Comparison of ENCODE assay signal across 13 cellular contexts in the genomic region with DNA sequence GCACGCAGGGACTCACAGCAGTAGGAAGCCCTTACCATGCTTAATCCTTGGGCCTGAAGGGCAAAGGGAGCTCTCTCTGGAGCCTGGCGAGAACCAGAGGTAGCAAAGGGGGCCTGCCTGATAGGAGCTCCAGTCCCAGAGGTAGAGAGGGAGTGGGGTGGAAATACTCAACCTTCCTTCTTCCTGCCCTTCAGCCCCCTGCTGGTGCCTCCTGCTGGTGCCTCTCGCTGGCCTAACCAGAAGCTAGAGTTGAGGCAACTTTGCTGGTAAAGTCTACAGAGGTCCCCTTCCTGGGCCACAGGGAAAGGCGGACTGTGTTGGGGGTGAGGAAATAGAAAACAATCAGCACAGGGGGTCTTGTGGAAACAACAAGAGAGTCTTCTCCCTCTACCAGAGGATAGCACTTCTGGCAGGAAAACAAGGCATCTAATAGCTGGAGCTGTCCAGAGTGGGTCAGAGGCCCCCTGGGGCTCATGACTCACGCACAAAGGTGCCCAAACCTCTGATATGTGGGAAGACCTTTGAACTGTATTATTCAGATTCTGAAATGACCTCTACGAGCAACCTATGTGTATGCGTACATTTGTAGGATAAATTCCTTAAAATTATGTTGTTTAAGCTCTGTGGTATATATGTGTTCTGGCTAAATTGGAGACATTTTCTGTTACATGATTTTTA.
DNase-seq lines count a peak whose midpoint lies in the region; TF ChIP-seq lines count a peak whose summit lies in the region.
"Had no signal": no experiment of that assay in that cellular context is flagged by ENCODE, and none has a peak within 500 bp of the region (broad histone marks: within the 10 kb centered on the region; RNA-seq: fewer than 3 reads in every experiment).

No MANE protein-coding gene starts in this region.

- H3K9me3 ChIP-seq in WERI-Rb-1 (ENCODE audit: severe bottlenecking) (no peaks in the 10 kb centered on the region), uterus (no peaks in the 10 kb centered on the region)

- no peak for DNase-seq in activated naive CD4-positive, alpha-beta T cell treated with anti-CD3 and anti-CD28 coated beads, Interleukin-2, amount 10 ng/mL, durations not matched to agents 7 days and 5 days
- DNase-seq in activated naive CD4-positive, alpha-beta T cell treated with Interleukin-2 at 50 U/mL for 16 hours, result no peak
- DNase-seq in WERI-Rb-1 (no peak), iPS-NIHi7 (ENCODE audit: extremely low spot score) (peak; percentile 35), uterus (no peak), GM19238 (ENCODE audit: insufficient read length, low spot score) (no peak), NOMO-1 treated with dmso at 0.1 percent for 144 hours (lab: John Stamatoyannopoulos, UW; ENCODE audit: unreplicated experiment) (no peak), NCI-H1694 (lab: John Stamatoyannopoulos, UW) (no peak)
- DNase-seq: activated T-cell treated with anti-CD3 and anti-CD28 coated beads, Interleukin-2, amount 50 U/mL, for 1 hour; DMS53; NCI-H1092; NCI-H446; trophoblast cell had no signal

- peaks cover 2% of the 10 kb centered on the region for H3K27me3 Mint-ChIP-seq in activated naive CD4-positive, alpha-beta T cell treated with anti-CD3 and anti-CD28 coated beads, Interleukin-2, amount 10 ng/mL, durations not matched to agents 7 days and 5 days

- peak overlapping the region; percentile 78 for H3K27ac Mint-ChIP-seq in activated naive CD4-positive, alpha-beta T cell treated with anti-CD3 and anti-CD28 coated beads, Interleukin-2, amount 10 ng/mL, durations not matched to agents 7 days and 5 days

- H3K9me3 Mint-ChIP-seq in activated naive CD4-positive, alpha-beta T cell treated with anti-CD3 and anti-CD28 coated beads, Interleukin-2, amount 10 ng/mL, durations not matched to agents 7 days and 5 days, result peaks cover 7% of the 10 kb centered on the region

- H3K27me3 ChIP-seq in WERI-Rb-1 (ENCODE audit: insufficient read depth, low read depth, severe bottlenecking) (no peaks in the 10 kb centered on the region), uterus (no peaks in the 10 kb centered on the region)

- H3K36me3 ChIP-seq in WERI-Rb-1 (no peaks in the 10 kb centered on the region), uterus (no peaks in the 10 kb centered on the region)

- H3K27ac ChIP-seq in WERI-Rb-1, result no peak overlapping the region
- H3K27ac ChIP-seq in uterus, result peak overlapping the region; percentile 35 to 58

- no peak overlapping the region for H3K4me3 ChIP-seq in WERI-Rb-1 (ENCODE audit: low read depth, low read length)
- H3K4me3 ChIP-seq in uterus, result no peak overlapping the region

- no peak overlapping the region for H3K4me3 Mint-ChIP-seq in activated naive CD4-positive, alpha-beta T cell treated with anti-CD3 and anti-CD28 coated beads, Interleukin-2, amount 10 ng/mL, durations not matched to agents 7 days and 5 days

- H3K4me1 ChIP-seq in uterus, result peaks cover 0 to 6% of the 10 kb centered on the region in 2 donors

- intact Hi-C loops in uterus (cut with DNase I; ENCODE audit: low total_unique reads), result no loop called here

- H3K36me3 Mint-ChIP-seq in activated naive CD4-positive, alpha-beta T cell treated with anti-CD3 and anti-CD28 coated beads, Interleukin-2, amount 10 ng/mL, durations not matched to agents 7 days and 5 days, result peaks cover 34% of the 10 kb centered on the region

- TF ChIP-seq POLR2A in uterus (IDR thresholded peaks at IDR 0.05), result no peak

- TF ChIP-seq CTCF in WERI-Rb-1 (IDR thresholded peaks at IDR 0.05; ENCODE audit: low read depth, low read length) (peak; percentile 46; the same call in 1 of the 2 replicates), uterus (IDR thresholded peaks at IDR 0.05) (no peak)

- CTCF ChIA-PET in activated naive CD4-positive, alpha-beta T cell treated with anti-CD3 and anti-CD28 coated beads, Interleukin-2, amount 10 ng/mL, durations not matched to agents 7 days and 5 days (lab: Charles Lee), result no interaction called here

- peaks cover 38% of the 10 kb centered on the region for H3K4me1 Mint-ChIP-seq in activated naive CD4-positive, alpha-beta T cell treated with anti-CD3 and anti-CD28 coated beads, Interleukin-2, amount 10 ng/mL, durations not matched to agents 7 days and 5 days
